25 cellular contexts compared by ENCODE assay signal in genomic region chr4:60611762-60612496, GRCh38.
A peak's percentile ranks its signal among the peaks of the same experiment; 100 is the strongest.
DNase-seq lines count a peak whose midpoint lies in the region; ATAC-seq and TF ChIP-seq lines count a peak whose summit lies in the region.
"Had no signal": no experiment of that assay in that cellular context is flagged by ENCODE, and none has a peak within 500 bp of the region (broad histone marks: within the 10 kb centered on the region; RNA-seq: fewer than 3 reads in every experiment).

No MANE protein-coding gene starts in this region.

- H3K4me1 ChIP-seq in PC-9 (replicated peaks; ENCODE audit: insufficient read depth) (no peaks in the 10 kb centered on the region), smooth muscle cell (ENCODE audit: low read depth) (no peaks in the 10 kb centered on the region), gastrocnemius medialis (no peaks in the 10 kb centered on the region)
- H3K4me1 ChIP-seq: body of pancreas, esophagus squamous epithelium, transverse colon had no signal

- H2AFZ ChIP-seq in PC-9 (no peak overlapping the region), smooth muscle cell (ENCODE audit: low read depth) (no peak overlapping the region)
- H2AFZ ChIP-seq: GM23248 had no signal

- H3K4me2 ChIP-seq in PC-9 (peak overlapping the region; percentile 23; the same call in 1 of the 2 replicates), smooth muscle cell (no peak overlapping the region)

- CTCF ChIA-PET in PC-9 (lab: Charles Lee), result no interaction called here

- no peaks in the 10 kb centered on the region for H3K4me1 Mint-ChIP-seq in activated naive CD8-positive, alpha-beta T cell treated with anti-CD3 and anti-CD28 coated beads, Interleukin-2, amount 50 U/mL, for 24 hours
- H3K4me1 Mint-ChIP-seq: activated naive CD8-positive, alpha-beta T cell treated with anti-CD3 and anti-CD28 coated beads, Interleukin-2, amount 10 ng/mL, durations not matched to agents 7 days and 5 days had no signal

- peak; percentile 40 for DNase-seq in HS-27A (ENCODE audit: low read depth)
- peak; percentile 71 to 75 for DNase-seq in PC-9
- peak; percentile 99 for DNase-seq in epithelial cell of esophagus (ENCODE audit: low read depth)
- no peak for DNase-seq in smooth muscle cell (lab: John Stamatoyannopoulos, UW; ENCODE audit: unreplicated experiment)
- DNase-seq in posterior vena cava (ENCODE audit: low spot score), result no peak
- DNase-seq in activated naive CD8-positive, alpha-beta T cell treated with anti-CD3 and anti-CD28 coated beads, Interleukin-2, amount 50 U/mL, for 24 hours, result no peak
- DNase-seq in gastrocnemius medialis, result no peak
- DNase-seq: activated CD4-positive, alpha-beta T cell treated with anti-CD3 and anti-CD28 coated beads, Interleukin-2, amount 50 U/mL, for 48 hours; activated CD4-positive, CD25-positive, alpha-beta regulatory T cell; activated effector memory CD4-positive, alpha-beta T cell treated with Interleukin-2 at 50 U/mL for 16 hours; activated naive CD8-positive, alpha-beta T cell treated with anti-CD3 and anti-CD28 coated beads, Interleukin-2, amount 10 ng/mL, durations not matched to agents 7 days and 5 days; body of pancreas; CD4-positive, CD25-positive, alpha-beta regulatory T cell; effector memory CD4-positive, alpha-beta T cell; esophagus squamous epithelium; GDM1; GM23248; kidney glomerular epithelial cell; NCI-H1048; NCI-H187; NCI-H748 treated with DMSO at 0.1 percent for 48 hours; Right ventricle myocardium superior; transverse colon had no signal

- POLR2A ChIA-PET in PC-9 (lab: Charles Lee; ENCODE audit: unreplicated experiment), result no interaction called here

- no peak overlapping the region for H3K9ac ChIP-seq in smooth muscle cell (ENCODE audit: low read depth)
- H3K9ac ChIP-seq: GM23248 had no signal

- H3K27me3 Mint-ChIP-seq in activated naive CD8-positive, alpha-beta T cell treated with anti-CD3 and anti-CD28 coated beads, Interleukin-2, amount 50 U/mL, for 24 hours, result no peaks in the 10 kb centered on the region
- H3K27me3 Mint-ChIP-seq: activated naive CD8-positive, alpha-beta T cell treated with anti-CD3 and anti-CD28 coated beads, Interleukin-2, amount 10 ng/mL, durations not matched to agents 7 days and 5 days; CD4-positive, CD25-positive, alpha-beta regulatory T cell; progenitor cell of endocrine pancreas had no signal

- H3K4me3 Mint-ChIP-seq in activated naive CD8-positive, alpha-beta T cell treated with anti-CD3 and anti-CD28 coated beads, Interleukin-2, amount 50 U/mL, for 24 hours, result no peak overlapping the region
- H3K4me3 Mint-ChIP-seq: activated naive CD8-positive, alpha-beta T cell treated with anti-CD3 and anti-CD28 coated beads, Interleukin-2, amount 10 ng/mL, durations not matched to agents 7 days and 5 days; CD4-positive, CD25-positive, alpha-beta regulatory T cell had no signal

- H4K20me1 ChIP-seq in PC-9 (ENCODE audit: insufficient read depth), result no peaks in the 10 kb centered on the region
- no peaks in the 10 kb centered on the region for H4K20me1 ChIP-seq in smooth muscle cell (ENCODE audit: low read depth)

- no peaks in the 10 kb centered on the region for H3K27me3 ChIP-seq in PC-9 (ENCODE audit: insufficient read depth, low read depth)
- no peaks in the 10 kb centered on the region for H3K27me3 ChIP-seq in smooth muscle cell (ENCODE audit: low read depth)
- H3K27me3 ChIP-seq in gastrocnemius medialis, result no peaks in the 10 kb centered on the region
- H3K27me3 ChIP-seq: body of pancreas, transverse colon had no signal

- no peaks in the 10 kb centered on the region for H3F3A ChIP-seq in PC-9 (ENCODE audit: insufficient read depth, low read depth)
- H3F3A ChIP-seq in smooth muscle cell (ENCODE audit: low read depth), result no peaks in the 10 kb centered on the region

- in situ Hi-C loops in gastrocnemius medialis (cut with MboI; ENCODE audit: low sequenced_read_pairs in 4 of 4), result no loop called here

- H3K79me2 ChIP-seq in PC-9 (ENCODE audit: low read depth) (no peaks in the 10 kb centered on the region), smooth muscle cell (ENCODE audit: low read depth) (no peaks in the 10 kb centered on the region)

- H3K27ac Mint-ChIP-seq in activated naive CD8-positive, alpha-beta T cell treated with anti-CD3 and anti-CD28 coated beads, Interleukin-2, amount 50 U/mL, for 24 hours, result no peak overlapping the region
- H3K27ac Mint-ChIP-seq: activated naive CD8-positive, alpha-beta T cell treated with anti-CD3 and anti-CD28 coated beads, Interleukin-2, amount 10 ng/mL, durations not matched to agents 7 days and 5 days; CD4-positive, CD25-positive, alpha-beta regulatory T cell; progenitor cell of endocrine pancreas had no signal

- H3K9me3 ChIP-seq in PC-9 (ENCODE audit: insufficient read depth, low read depth) (no peaks in the 10 kb centered on the region), smooth muscle cell (replicated peaks; ENCODE audit: low read depth) (no peaks in the 10 kb centered on the region), gastrocnemius medialis (no peaks in the 10 kb centered on the region)
- H3K9me3 ChIP-seq: body of pancreas, transverse colon had no signal

- H3K9me2 ChIP-seq in PC-9 (ENCODE audit: insufficient read depth), result no peaks in the 10 kb centered on the region

- WGBS in smooth muscle cell (ENCODE audit: low lambda C conversion rate), result 76% methylated on average over 9 of the region's 9 CpGs

- ATAC-seq in HG03159 (IDR thresholded peaks at IDR 0.05; ENCODE audit: unreplicated experiment) (no peak), gastrocnemius medialis (no peak)
- no peak for ATAC-seq in activated naive CD8-positive, alpha-beta T cell treated with anti-CD3 and anti-CD28 coated beads, Interleukin-2, amount 50 U/mL, for 24 hours
- ATAC-seq: body of pancreas had no signal

- no peaks in the 10 kb centered on the region for H3K36me3 ChIP-seq in PC-9 (ENCODE audit: low read depth)
- no peaks in the 10 kb centered on the region for H3K36me3 ChIP-seq in smooth muscle cell (ENCODE audit: low read depth)
- no peaks in the 10 kb centered on the region for H3K36me3 ChIP-seq in gastrocnemius medialis
- H3K36me3 ChIP-seq: esophagus squamous epithelium, transverse colon had no signal

- H3K27ac ChIP-seq in PC-9 (peak overlapping the region; percentile 50), smooth muscle cell (ENCODE audit: low read depth) (peak overlapping the region; percentile 87), gastrocnemius medialis (no peak overlapping the region)
- H3K27ac ChIP-seq: body of pancreas, esophagus squamous epithelium, GM23248, transverse colon had no signal

- intact Hi-C loops in PC-9 (cut with micrococcal nuclease; ENCODE audit: unreplicated experiment) (no loop called here), posterior vena cava (cut with DNase I) (no loop called here), gastrocnemius medialis (cut with DNase I; ENCODE audit: low total_unique reads) (no loop called here)

- TF ChIP-seq CTCF in PC-9 (conservative IDR thresholded peaks at IDR 0.05) (no peak), epithelial cell of esophagus (IDR thresholded peaks at IDR 0.05; ENCODE audit: insufficient read depth, low read depth, low read length, missing control alignments) (no peak), smooth muscle cell (IDR thresholded peaks at IDR 0.05; ENCODE audit: borderline replicate concordance, insufficient read depth, poor library complexity, severe bottlenecking) (no peak), gastrocnemius medialis (IDR thresholded peaks at IDR 0.05 in 4 of 5, conservative IDR thresholded peaks at IDR 0.05 in 1 of 5) (no peak)

- BruUV-seq in PC-9 (replicated peaks; lab: Mats Ljungman, UMichigan), result no TSS peak

- no peak for TF ChIP-seq POLR2A in gastrocnemius medialis (IDR thresholded peaks at IDR 0.05)

- no peak overlapping the region for H3K4me3 ChIP-seq in PC-9
- no peak overlapping the region for H3K4me3 ChIP-seq in epithelial cell of esophagus (ENCODE audit: low read length)
- H3K4me3 ChIP-seq in smooth muscle cell, result no peak overlapping the region
- H3K4me3 ChIP-seq in gastrocnemius medialis, result no peak overlapping the region
- H3K4me3 ChIP-seq: body of pancreas, esophagus squamous epithelium, GM23248, transverse colon had no signal

- H3K36me3 Mint-ChIP-seq in activated naive CD8-positive, alpha-beta T cell treated with anti-CD3 and anti-CD28 coated beads, Interleukin-2, amount 50 U/mL, for 24 hours (ENCODE audit: low read depth), result no peaks in the 10 kb centered on the region
- H3K36me3 Mint-ChIP-seq: activated naive CD8-positive, alpha-beta T cell treated with anti-CD3 and anti-CD28 coated beads, Interleukin-2, amount 10 ng/mL, durations not matched to agents 7 days and 5 days; CD4-positive, CD25-positive, alpha-beta regulatory T cell had no signal

- H3K9me3 Mint-ChIP-seq in activated naive CD8-positive, alpha-beta T cell treated with anti-CD3 and anti-CD28 coated beads, Interleukin-2, amount 50 U/mL, for 24 hours, result no peaks in the 10 kb centered on the region

Comparison
In these comparisons a context has a peak if more than half of its experiments do, and no peak if none do; other contexts are left out.
1. DNase-seq: peak in HS-27A (single experiment), PC-9 (2 of 2) and epithelial cell of esophagus (single experiment); none in smooth muscle cell (single experiment), posterior vena cava (single experiment), activated naive CD8-positive, alpha-beta T cell treated with anti-CD3 and anti-CD28 coated beads, Interleukin-2, amount 50 U/mL, for 24 hours (single experiment) and gastrocnemius medialis (0 of 2).
2. H3K27ac ChIP-seq: peak in PC-9 (single experiment) and smooth muscle cell (single experiment); none in gastrocnemius medialis (0 of 4).